In the genomic region with DNA sequence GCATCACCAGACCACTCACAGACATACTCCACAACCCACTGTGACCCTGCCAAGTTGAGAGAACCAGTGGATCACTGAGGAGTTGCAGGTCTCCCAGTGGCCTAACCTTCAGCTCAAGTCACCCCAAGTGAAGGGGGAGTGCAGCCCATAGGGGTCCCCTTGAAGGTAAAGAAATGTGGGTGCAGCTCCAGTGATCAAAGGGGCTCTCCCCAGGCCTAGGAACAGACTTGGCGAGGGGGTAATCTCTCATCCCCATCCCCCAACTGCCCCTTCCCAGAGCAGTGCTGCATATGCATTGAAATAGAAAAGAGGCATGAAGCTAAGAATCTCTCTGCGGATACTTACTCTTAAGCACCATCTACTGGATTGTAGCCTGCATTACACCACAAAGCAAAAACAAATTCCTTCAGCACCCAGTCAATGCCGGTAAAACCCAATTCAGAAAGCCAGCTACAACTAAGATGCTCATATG, we compare ENCODE assay signal across 7 cellular contexts. TPM values are rescaled to one million over a fixed set of nuclear protein-coding genes. Genes with fewer than 3 reads are reported as not detected.
A peak's percentile ranks its signal among the peaks of the same experiment; 100 is the strongest.
DNase-seq lines count a peak whose midpoint lies in the region; ATAC-seq and TF ChIP-seq lines count a peak whose summit lies in the region.

No MANE protein-coding gene starts in this region.

- intact Hi-C loops in activated T-helper 2 cell treated with anti-CD3 and anti-CD28 coated beads, Interferon-gamma antibody, Interleukin-2, Interleukin-4, amounts not matched to agents 10 μg/mL and 5 μg/mL and 100 μg/mL, durations not matched to agents 14 hours and 24 hours and 36 hours (cut with micrococcal nuclease): no loop called here

- no peak overlapping the region for H3K4me3 ChIP-seq in cardiac fibroblast (replicated peaks in 1 of 2; ENCODE audit: low read depth in 2 of 2, low read length in 2 of 2)

- no peak overlapping the region for H3K27ac Mint-ChIP-seq in mesothelial cell of epicardium
- H3K27ac Mint-ChIP-seq in activated T-helper 2 cell treated with anti-CD3 and anti-CD28 coated beads, Interferon-gamma antibody, Interleukin-2, Interleukin-4, amounts not matched to agents 10 μg/mL and 5 μg/mL and 100 μg/mL, durations not matched to agents 14 hours and 24 hours and 36 hours: no peak overlapping the region

- in situ Hi-C loops in G401 (cut with HindIII; ENCODE audit: low sequenced_read_pairs): no loop called here

- TF ChIP-seq CTCF in cardiac fibroblast (IDR thresholded peaks at IDR 0.05; ENCODE audit: low read depth, low read length): peak; percentile 48
- TF ChIP-seq CTCF in mesothelial cell of epicardium (IDR thresholded peaks at IDR 0.05; ENCODE audit: unreplicated experiment): peak; percentile 31

- H3K36me3 Mint-ChIP-seq in mesothelial cell of epicardium: no peaks in the 10 kb centered on the region
- H3K36me3 Mint-ChIP-seq in activated T-helper 2 cell treated with anti-CD3 and anti-CD28 coated beads, Interferon-gamma antibody, Interleukin-2, Interleukin-4, amounts not matched to agents 10 μg/mL and 5 μg/mL and 100 μg/mL, durations not matched to agents 14 hours and 24 hours and 36 hours (ENCODE audit: low read depth): no peaks in the 10 kb centered on the region

- H3K9me3 Mint-ChIP-seq in mesothelial cell of epicardium: peaks cover 38% of the 10 kb centered on the region
- H3K9me3 Mint-ChIP-seq in activated T-helper 2 cell treated with anti-CD3 and anti-CD28 coated beads, Interferon-gamma antibody, Interleukin-2, Interleukin-4, amounts not matched to agents 10 μg/mL and 5 μg/mL and 100 μg/mL, durations not matched to agents 14 hours and 24 hours and 36 hours: no peaks in the 10 kb centered on the region

- no peaks in the 10 kb centered on the region for H3K27me3 Mint-ChIP-seq in mesothelial cell of epicardium (ENCODE audit: low read depth)
- no peaks in the 10 kb centered on the region for H3K27me3 Mint-ChIP-seq in activated T-helper 2 cell treated with anti-CD3 and anti-CD28 coated beads, Interferon-gamma antibody, Interleukin-2, Interleukin-4, amounts not matched to agents 10 μg/mL and 5 μg/mL and 100 μg/mL, durations not matched to agents 14 hours and 24 hours and 36 hours (ENCODE audit: low read depth)

- H3K4me1 Mint-ChIP-seq in mesothelial cell of epicardium: no peaks in the 10 kb centered on the region
- H3K4me1 Mint-ChIP-seq in activated T-helper 2 cell treated with anti-CD3 and anti-CD28 coated beads, Interferon-gamma antibody, Interleukin-2, Interleukin-4, amounts not matched to agents 10 μg/mL and 5 μg/mL and 100 μg/mL, durations not matched to agents 14 hours and 24 hours and 36 hours (ENCODE audit: low read depth): no peaks in the 10 kb centered on the region

- no peak overlapping the region for H3K4me3 Mint-ChIP-seq in mesothelial cell of epicardium
- H3K4me3 Mint-ChIP-seq in activated T-helper 2 cell treated with anti-CD3 and anti-CD28 coated beads, Interferon-gamma antibody, Interleukin-2, Interleukin-4, amounts not matched to agents 10 μg/mL and 5 μg/mL and 100 μg/mL, durations not matched to agents 14 hours and 24 hours and 36 hours (ENCODE audit: low read depth): no peak overlapping the region

- DNase-seq in G401 (ENCODE audit: low spot score): peak; percentile 34
- DNase-seq in NCI-H1694 (lab: John Stamatoyannopoulos, UW): peak; percentile 17
- peak; percentile 27 to 33 for DNase-seq in cardiac fibroblast (ENCODE audit: low read depth in 2 of 2)
- DNase-seq in mesothelial cell of epicardium (ENCODE audit: low spot score in 2 of 2, unreplicated experiment in 2 of 2): no peak
- no peak for DNase-seq in activated T-helper 2 cell treated with anti-CD3 and anti-CD28 coated beads, Interferon-gamma antibody, Interleukin-2, Interleukin-4, amounts not matched to agents 10 μg/mL and 5 μg/mL and 100 μg/mL, durations not matched to agents 14 hours and 24 hours and 36 hours (ENCODE audit: low spot score)

- ATAC-seq in GM21360 (IDR thresholded peaks at IDR 0.05; ENCODE audit: unreplicated experiment) (peak; percentile 87), HG03521 (IDR thresholded peaks at IDR 0.05; ENCODE audit: unreplicated experiment) (no peak)

RNA-seq across cellular contexts. Expression of a gene that starts 27.0 kb away (rescaled TPM):
- total RNA-seq in G401 (2014; rRNA removed; shearing (Covaris generic)): 1.5 and 1.6 TPM in 2 replicates
- total RNA-seq in mesothelial cell of epicardium: 7.0 to 7.9 TPM (median 7.8 TPM) in 3 replicates
- total RNA-seq in activated T-helper 2 cell treated with anti-CD3 and anti-CD28 coated beads, Interferon-gamma antibody, Interleukin-2, Interleukin-4, amounts not matched to agents 10 μg/mL and 5 μg/mL and 100 μg/mL, durations not matched to agents 14 hours and 24 hours and 36 hours: 2.4 and 2.8 TPM in 2 replicates

Comparison
In these comparisons a context has a peak if more than half of its experiments do, and no peak if none do; other contexts are left out.
1. DNase-seq: peak in G401 (single experiment), NCI-H1694 (single experiment) and cardiac fibroblast (2 of 2); none in mesothelial cell of epicardium (0 of 2) and activated T-helper 2 cell treated with anti-CD3 and anti-CD28 coated beads, Interferon-gamma antibody, Interleukin-2, Interleukin-4, amounts not matched to agents 10 μg/mL and 5 μg/mL and 100 μg/mL, durations not matched to agents 14 hours and 24 hours and 36 hours (single experiment).